Comparison of ENCODE assay signal across 22 cellular contexts in the genomic region with DNA sequence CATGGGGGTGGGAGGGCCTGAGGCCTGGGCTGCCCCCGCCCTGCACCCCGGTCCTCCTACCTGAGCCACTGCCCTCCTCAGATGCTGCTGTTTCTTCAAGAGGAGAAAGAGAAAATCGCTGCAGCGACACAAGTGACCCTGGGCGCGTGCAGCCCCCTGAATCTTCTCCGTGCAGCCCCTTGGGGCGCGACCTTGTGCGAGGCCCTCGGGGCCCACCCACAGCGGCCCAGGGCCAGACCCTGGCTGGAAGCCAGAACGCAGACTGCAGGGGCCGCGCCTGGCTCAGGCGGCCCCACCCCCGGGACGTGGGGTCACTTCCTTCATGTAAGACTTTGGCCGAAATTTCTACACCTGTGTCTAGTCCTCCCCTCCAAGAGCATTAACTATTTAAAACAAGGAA. TPM values are rescaled to one million over a fixed set of nuclear protein-coding genes. Genes with fewer than 3 reads are reported as not detected.
DNase-seq lines count a peak whose midpoint lies in the region; ATAC-seq, FAIRE-seq and TF ChIP-seq lines count a peak whose summit lies in the region.
"Had no signal": no experiment of that assay in that cellular context is flagged by ENCODE, and none has a peak within 500 bp of the region (broad histone marks: within the 10 kb centered on the region; RNA-seq: fewer than 3 reads in every experiment).

No MANE protein-coding gene starts in this region.

- H2BK12ac ChIP-seq in neuronal stem cell (ENCODE audit: low read length) = no peak overlapping the region

- TF ChIP-seq CTCF in MCF 10A (IDR thresholded peaks at IDR 0.05; ENCODE audit: unreplicated experiment) (no peak), breast epithelium (IDR thresholded peaks at IDR 0.05) (no peak), GM12878 (IDR thresholded peaks at IDR 0.05 in 2 of 3, conservative IDR thresholded peaks at IDR 0.05 in 1 of 3; ENCODE audit: control insufficient read depth in 2 of 3, extremely low read depth in 1 of 3, insufficient read depth in 1 of 3, low read depth in 3 of 3, low read length in 3 of 3) (no peak)

- no peak overlapping the region for H2AK5ac ChIP-seq in neuronal stem cell (ENCODE audit: low read depth, low read length)

- DNase-seq in MCF 10A (ENCODE audit: unreplicated experiment) (no peak), breast epithelium (ENCODE audit: low spot score in 2 of 2) (no peak), GM12878 (ENCODE audit: low read depth, low spot score) (no peak), neuronal stem cell (ENCODE audit: low spot score) (no peak), HEK293T (ENCODE audit: extremely low spot score) (no peak), DMS53 treated with DMSO at 0.1 percent for 48 hours (lab: John Stamatoyannopoulos, UW; ENCODE audit: unreplicated experiment) (no peak), inferior parietal cortex (ENCODE audit: extremely low spot score) (no peak)
- DNase-seq: DMS 273 treated with DMSO at 0.1 percent for 48 hours, DMS79, GDM1, GM23248, HCEC 1CT, KG1 had no signal

- H3K4me3 ChIP-seq in breast epithelium = no peak overlapping the region
- H3K4me3 ChIP-seq in GM12878 = no peak overlapping the region
- no peak overlapping the region for H3K4me3 ChIP-seq in neuronal stem cell (ENCODE audit: low read length in 2 of 2)
- H3K4me3 ChIP-seq: A549, BLaER1, GM23248 had no signal

- no peaks in the 10 kb centered on the region for H3K79me2 ChIP-seq in GM12878 (ENCODE audit: control insufficient read depth, insufficient read depth, low read length)

- no peaks in the 10 kb centered on the region for H3K4me1 ChIP-seq in breast epithelium
- H3K4me1 ChIP-seq in GM12878 (ENCODE audit: control insufficient read depth, insufficient read depth, low read length) = no peaks in the 10 kb centered on the region
- peaks cover 0 to 2% of the 10 kb centered on the region in 2 donors for H3K4me1 ChIP-seq in neuronal stem cell (ENCODE audit: control insufficient read depth in 2 of 2, insufficient read depth in 1 of 2, low read depth in 1 of 2, low read length in 2 of 2)
- H3K4me1 ChIP-seq: A549 had no signal

- H3K4me1 Mint-ChIP-seq in MCF 10A (ENCODE audit: insufficient read depth, unreplicated experiment) = no peaks in the 10 kb centered on the region
- H3K4me1 Mint-ChIP-seq: CD14-positive monocyte, IgD-negative memory B cell had no signal

- intact Hi-C loops in MCF 10A (cut with micrococcal nuclease) = no loop called here
- intact Hi-C loops in breast epithelium (cut with DNase I; ENCODE audit: low total_unique reads) = no loop called here
- intact Hi-C loops in GM12878 (cut with micrococcal nuclease; ENCODE audit: unreplicated experiment) = no loop called here

- H3K27ac ChIP-seq in breast epithelium = no peak overlapping the region
- H3K27ac ChIP-seq in GM12878 (ENCODE audit: control insufficient read depth, insufficient read depth) = no peak overlapping the region
- H3K27ac ChIP-seq in neuronal stem cell (replicated peaks; ENCODE audit: low read length) = no peak overlapping the region
- H3K27ac ChIP-seq: 22Rv1, A549, BLaER1, GM23248 had no signal

- CTCF ChIA-PET in MCF 10A (lab: Yijun Ruan, JAX) (no interaction called here), GM12878 (lab: Yijun Ruan, JAX) (no interaction called here), HEK293T (lab: Yijun Ruan, JAX) (no interaction called here)

- 96% methylated on average over 17 of the region's 19 CpGs for WGBS in GM12878 (ENCODE audit: insufficient coverage, insufficient replicate concordance, low lambda C conversion rate, missing lambda C conversion rate)
- no CpG with 5 or more reads among the region's 19 CpGs for WGBS in neuronal stem cell (ENCODE audit: extremely low coverage in 2 of 2, insufficient read length in 2 of 2, insufficient replicate concordance in 1 of 2), 2 donors

- H2BK5ac ChIP-seq in neuronal stem cell (ENCODE audit: low read length) = no peak overlapping the region

- TF ChIP-seq POLR2A in breast epithelium (IDR thresholded peaks at IDR 0.05) (no peak), GM12878 (IDR thresholded peaks at IDR 0.05; ENCODE audit: low read depth, low read length) (no peak)

- FAIRE-seq in GM12878 (lab: Jason Lieb, UNC) = no peak
- FAIRE-seq: A549, H54, HTR-8/SVneo had no signal

- H4K91ac ChIP-seq in neuronal stem cell (ENCODE audit: low read depth, low read length, poor library complexity) = no peak overlapping the region

- no peak for TF ChIP-seq RAD21 in GM12878 (IDR thresholded peaks at IDR 0.05; ENCODE audit: insufficient read depth, low read depth, low read length)

- no peaks in the 10 kb centered on the region for H3K9me3 ChIP-seq in breast epithelium
- H3K9me3 ChIP-seq in GM12878 (replicated peaks; ENCODE audit: control insufficient read depth, insufficient read depth, low read length) = no peaks in the 10 kb centered on the region
- H3K9me3 ChIP-seq in neuronal stem cell (replicated peaks in 1 of 2; ENCODE audit: control insufficient read depth in 2 of 2, insufficient read depth in 1 of 2, low read depth in 1 of 2, low read length in 2 of 2) = peaks cover 0 to 2% of the 10 kb centered on the region in 2 donors
- H3K9me3 ChIP-seq: A549, BLaER1 had no signal

- SMC1A ChIA-PET in GM12878 (lab: Charles Lee; ENCODE audit: uncharacterized antibody, unreplicated experiment) = no interaction called here

- H3K4me3 Mint-ChIP-seq in MCF 10A (ENCODE audit: unreplicated experiment) = no peak overlapping the region
- H3K4me3 Mint-ChIP-seq: CD14-positive monocyte; CD4-positive, alpha-beta memory T cell; IgD-negative memory B cell had no signal

- BruUV-seq in MCF 10A (replicated peaks; lab: Mats Ljungman, UMichigan) = TSS peak; percentile 46
- TSS peak; percentile 64 for BruUV-seq in GM12878 (replicated peaks; lab: Mats Ljungman, UMichigan)

- in situ Hi-C loops in GM12878 (cut with MboI) = no loop called here

- no peak overlapping the region for H2BK15ac ChIP-seq in neuronal stem cell (ENCODE audit: low read length)

- H4K20me1 ChIP-seq in GM12878 (ENCODE audit: control insufficient read depth, insufficient read depth) = no peaks in the 10 kb centered on the region

- ATAC-seq in GM12878 (no peak), esophagus mucosa (no peak)
- ATAC-seq: A549 had no signal

- no peaks in the 10 kb centered on the region for H3K9me3 Mint-ChIP-seq in MCF 10A (ENCODE audit: unreplicated experiment)
- H3K9me3 Mint-ChIP-seq: CD14-positive monocyte, IgD-negative memory B cell had no signal

- peak overlapping the region; percentile 28 for H3K18ac ChIP-seq in neuronal stem cell (ENCODE audit: low read length)

- POLR2A ChIA-PET in MCF 10A (lab: Yijun Ruan, JAX) (interaction anchor here (1.5 kb wide), 1 partner anchor 8 kb away, joined by 4 read pairs; no protein-coding TSS in a partner anchor), GM12878 (lab: Charles Lee) (no interaction called here), HEK293T (lab: Yijun Ruan, JAX) (no interaction called here)

- H3K9ac ChIP-seq in GM12878 (ENCODE audit: control insufficient read depth, insufficient read depth, low read length) (no peak overlapping the region), neuronal stem cell (ENCODE audit: low read depth, low read length, poor library complexity) (no peak overlapping the region)
- H3K9ac ChIP-seq: BLaER1, GM23248 had no signal

- peaks cover 5% of the 10 kb centered on the region for H3K36me3 ChIP-seq in breast epithelium
- H3K36me3 ChIP-seq in GM12878 (ENCODE audit: control insufficient read depth in 2 of 2, insufficient read depth in 2 of 2, low read length in 1 of 2) = peaks cover 8 to 32% of the 10 kb centered on the region in 2 experiments; a peak in 3 of 4 replicates
- H3K36me3 ChIP-seq in neuronal stem cell (replicated peaks in 1 of 2; ENCODE audit: control insufficient read depth in 2 of 2, insufficient read depth in 2 of 2, low read length in 2 of 2) = peaks cover 38 to 82% of the 10 kb centered on the region in 2 donors

- peaks cover 66% of the 10 kb centered on the region for H3K36me3 Mint-ChIP-seq in MCF 10A (ENCODE audit: insufficient read depth, unreplicated experiment)

- RAD21 ChIA-PET in GM12878 (lab: Charles Lee; ENCODE audit: unreplicated experiment) = no interaction called here

- no peak overlapping the region for H3K23ac ChIP-seq in neuronal stem cell (ENCODE audit: low read depth, low read length, poor library complexity)

- H3K27me3 ChIP-seq in breast epithelium (no peaks in the 10 kb centered on the region), GM12878 (replicated peaks in 1 of 2; ENCODE audit: control insufficient read depth in 2 of 2, insufficient read depth in 2 of 2, low read length in 1 of 2) (no peaks in the 10 kb centered on the region), neuronal stem cell (ENCODE audit: control insufficient read depth in 3 of 3, insufficient read depth in 3 of 3, low read depth in 1 of 3, low read length in 3 of 3) (no peaks in the 10 kb centered on the region)
- H3K27me3 ChIP-seq: BLaER1 had no signal

- H2BK120ac ChIP-seq in neuronal stem cell (ENCODE audit: low read depth, low read length) = no peak overlapping the region

- H3K14ac ChIP-seq in neuronal stem cell (ENCODE audit: low read length) = no peak overlapping the region

- H3K79me1 ChIP-seq in neuronal stem cell (ENCODE audit: low read depth, low read length) = peaks cover 15% of the 10 kb centered on the region

- no peak for TF ChIP-seq EP300 in GM12878 (IDR thresholded peaks at IDR 0.05; ENCODE audit: borderline replicate concordance in 1 of 2, control insufficient read depth in 1 of 2, low read depth in 2 of 2, low read length in 2 of 2)

- no peaks in the 10 kb centered on the region for H3K27me3 Mint-ChIP-seq in MCF 10A (ENCODE audit: insufficient read depth, unreplicated experiment)
- H3K27me3 Mint-ChIP-seq: CD4-positive, alpha-beta memory T cell; IgD-negative memory B cell had no signal

- no peak overlapping the region for H3K4ac ChIP-seq in neuronal stem cell (ENCODE audit: low read length)

- H3K4me2 ChIP-seq in GM12878 (ENCODE audit: control insufficient read depth, insufficient read depth) (no peak overlapping the region), neuronal stem cell (ENCODE audit: insufficient read depth, low read length, poor library complexity, severe bottlenecking) (no peak overlapping the region)
- H3K4me2 ChIP-seq: A549, BLaER1 had no signal

- H2AFZ ChIP-seq in GM12878 (ENCODE audit: control insufficient read depth, low read depth, low read length) = no peak overlapping the region
- no peak overlapping the region for H2AFZ ChIP-seq in neuronal stem cell (ENCODE audit: low read length)
- H2AFZ ChIP-seq: GM23248 had no signal

- H4K8ac ChIP-seq in neuronal stem cell (ENCODE audit: low read depth, low read length) = no peak overlapping the region

- no peak overlapping the region for H3K27ac Mint-ChIP-seq in MCF 10A (ENCODE audit: low read depth, unreplicated experiment)
- H3K27ac Mint-ChIP-seq: CD14-positive monocyte; CD4-positive, alpha-beta memory T cell; IgD-negative memory B cell had no signal

RNA-seq across cellular contexts. Expression of a gene that starts 35.4 kb away (rescaled TPM):
- total RNA-seq in MCF 10A (2022) = 53.1 and 53.4 TPM in 2 replicates
- total RNA-seq in breast epithelium = 10 to 100 TPM; 52.0 to 67.2 (median 54.4) TPM
- 28.6 and 36.5 TPM in 2 replicates for total RNA-seq in GM12878 (2013; cell fraction: nucleolus; rRNA removed)
- total RNA-seq in GM12878 (2014; rRNA removed) = 18.3 and 19.9 TPM in 2 replicates
- 8.2 and 10.6 TPM in 2 replicates for total RNA-seq in GM12878 (2014; rRNA removed; fragmentation: Illumina TruSeq; extraction: Trizol)
- 62.2 and 66.2 TPM in 2 replicates for total RNA-seq in GM12878 (2021)
- polyA plus RNA-seq in GM12878 (2011; ENCODE audit: low read depth) = 14.1 TPM
- 8.8 and 18.6 TPM in 2 replicates for polyA plus RNA-seq in GM12878 (2011; rRNA removed)
- polyA plus RNA-seq in GM12878 (2011; cell fraction: cytosol; rRNA removed) = 17.6 and 23.3 TPM in 2 replicates
- polyA plus RNA-seq in GM12878 (2011; cell fraction: nucleus; rRNA removed) = 31.2 and 32.5 TPM in 2 replicates
- polyA plus RNA-seq in GM12878 (2012) = 56.8 and 72.7 TPM in 2 replicates
- polyA plus RNA-seq in GM12878 (2014; fragmentation: Illumina TruSeq; extraction: Trizol) = 3.2 and 10.1 TPM in 2 replicates
- under 1 TPM; 0.13 to 0.37 TPM for polyA plus RNA-seq in GM12878 (2014; fragmentation: Nextera tagmentation; extraction: Ambion mirVana)
- polyA plus RNA-seq in GM12878 (2014; rRNA removed) = 45.4 and 50.9 TPM in 2 replicates
- polyA plus RNA-seq in GM12878 (2016; fragmentation: Nextera tagmentation; extraction: Ambion mirVana) = 1 to 10 TPM; 4.5 to 5.5 TPM
- 7.7 and 16.5 TPM in 2 replicates for polyA minus RNA-seq in GM12878 (2011; rRNA and poly(A)+ RNA removed)
- polyA minus RNA-seq in GM12878 (2011; cell fraction: cytosol; rRNA and poly(A)+ RNA removed) = 16.2 TPM in 2 replicates
- 5.9 and 13.0 TPM in 2 replicates for polyA minus RNA-seq in GM12878 (2011; cell fraction: nucleus; rRNA and poly(A)+ RNA removed)
- 148 TPM for polyA plus RNA-seq in neuronal stem cell (2013, experiment 1 of 2)
- polyA plus RNA-seq in neuronal stem cell (2013, experiment 2 of 2) = 141 TPM
- 68.6 TPM for total RNA-seq in esophagus mucosa

RNA-seq across cellular contexts. Expression of a gene that starts 39.1 kb away (rescaled TPM):
- total RNA-seq in MCF 10A (2022) (48.5 and 54.4 TPM in 2 replicates), breast epithelium (10 to 100 TPM; 31.5 to 76.7 (median 68.2) TPM), GM12878 (2014; rRNA removed) (78.9 and 79.6 TPM in 2 replicates), GM12878 (2014; rRNA removed; fragmentation: Illumina TruSeq; extraction: Trizol) (24.6 and 32.5 TPM in 2 replicates), GM12878 (2021) (67.3 and 71.3 TPM in 2 replicates), esophagus mucosa (38.8 TPM)
- total RNA-seq in GM12878 (2013; cell fraction: nucleolus; rRNA removed) = 158 and 167 TPM in 2 replicates
- polyA plus RNA-seq in GM12878 (2011; ENCODE audit: low read depth) = 12.9 TPM
- polyA plus RNA-seq in GM12878 (2011; rRNA removed) (25.2 and 54.1 TPM in 2 replicates), GM12878 (2014; fragmentation: Illumina TruSeq; extraction: Trizol) (3.1 and 17.5 TPM in 2 replicates), GM12878 (2014; fragmentation: Nextera tagmentation; extraction: Ambion mirVana) (under 1 TPM; 0.64 to 0.84 TPM), GM12878 (2014; rRNA removed) (107 and 109 TPM in 2 replicates), GM12878 (2016; fragmentation: Nextera tagmentation; extraction: Ambion mirVana) (1 to 10 TPM; 4.6 to 5.6 TPM)
- polyA plus RNA-seq in GM12878 (2011; cell fraction: cytosol; rRNA removed) = 62.5 and 117 TPM in 2 replicates
- 467 and 499 TPM in 2 replicates for polyA plus RNA-seq in GM12878 (2011; cell fraction: nucleus; rRNA removed)
- 55.3 and 64.5 TPM in 2 replicates for polyA plus RNA-seq in GM12878 (2012)
- polyA minus RNA-seq in GM12878 (2011; rRNA and poly(A)+ RNA removed) = 31.1 and 54.8 TPM in 2 replicates
- 25.0 and 31.3 TPM in 2 replicates for polyA minus RNA-seq in GM12878 (2011; cell fraction: cytosol; rRNA and poly(A)+ RNA removed)
- 30.7 and 54.0 TPM in 2 replicates for polyA minus RNA-seq in GM12878 (2011; cell fraction: nucleus; rRNA and poly(A)+ RNA removed)
- 162 TPM for polyA plus RNA-seq in neuronal stem cell (2013, experiment 1 of 2)
- polyA plus RNA-seq in neuronal stem cell (2013, experiment 2 of 2) = 157 TPM
